ENCODE assay signal across 1 cellular context in the genomic region with DNA sequence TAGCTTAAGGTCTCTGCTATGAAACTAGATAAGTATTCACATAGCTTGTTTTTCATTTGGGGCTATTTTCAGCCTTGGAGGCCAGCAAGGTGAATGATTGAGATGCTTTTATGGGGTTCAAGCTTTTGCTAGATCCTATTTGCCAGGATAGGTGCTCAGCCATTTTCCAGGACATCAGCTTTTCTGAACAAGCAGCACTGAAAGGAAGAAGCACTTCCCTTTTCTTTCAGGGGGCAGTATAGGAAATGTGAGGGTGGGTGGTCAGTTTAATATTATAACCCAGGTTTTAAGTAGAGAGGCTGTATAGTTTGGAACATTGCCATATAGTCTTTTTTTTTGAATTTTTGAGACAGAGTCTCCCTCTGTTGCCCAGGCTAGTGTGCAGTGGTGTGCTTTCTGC.
TF ChIP-seq lines count a peak whose summit lies in the region.

No MANE protein-coding gene starts in this region.

TF ChIP-seq in GM12878, 131 proteins besides CTCF, POLR2A, EP300 and RAD21:
- TF ChIP-seq RCOR1 (conservative IDR thresholded peaks at IDR 0.05; ENCODE audit: low read depth, low read length) (no peak), E2F8 (IDR thresholded peaks at IDR 0.05; ENCODE audit: low read depth, partially characterized antibody) (no peak), CBX3 (IDR thresholded peaks at IDR 0.05; ENCODE audit: borderline replicate concordance, low read depth) (no peak), SPI1 (IDR thresholded peaks at IDR 0.05; ENCODE audit: borderline replicate concordance, insufficient read depth, low read depth, low read length) (peak; percentile 75; the same call in 1 of the 2 replicates)
